13 cellular contexts compared by ENCODE assay signal in the genomic region with DNA sequence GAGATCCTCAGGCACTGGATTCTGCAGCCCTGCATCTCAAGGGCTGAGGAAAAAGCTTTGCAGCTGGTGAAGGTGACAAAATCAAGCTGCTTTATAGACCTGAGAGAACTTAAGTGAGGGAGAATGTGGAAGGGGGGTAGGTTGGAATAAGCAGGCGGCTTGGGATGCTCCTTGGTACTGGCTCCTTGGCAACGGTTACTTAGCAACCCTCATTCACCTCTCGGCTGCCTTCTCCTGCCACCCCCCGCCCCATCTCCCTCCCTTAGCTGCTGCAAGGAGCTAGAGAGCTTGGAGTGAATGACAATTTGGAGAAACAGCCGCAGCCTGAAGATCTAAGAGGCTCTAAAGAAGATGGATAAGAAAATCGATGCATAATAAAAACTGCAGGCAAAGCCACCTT. TPM values are rescaled to one million over a fixed set of nuclear protein-coding genes. Genes with fewer than 3 reads are reported as not detected.
DNase-seq lines count a peak whose midpoint lies in the region; ATAC-seq and TF ChIP-seq lines count a peak whose summit lies in the region.
"Had no signal": no experiment of that assay in that cellular context is flagged by ENCODE, and none has a peak within 500 bp of the region (broad histone marks: within the 10 kb centered on the region; RNA-seq: fewer than 3 reads in every experiment).

No MANE protein-coding gene starts in this region.

- no peaks in the 10 kb centered on the region for H3K27me3 Mint-ChIP-seq in glutamatergic neuron (ENCODE audit: unreplicated experiment)

- no peaks in the 10 kb centered on the region for H3K36me3 Mint-ChIP-seq in glutamatergic neuron (ENCODE audit: unreplicated experiment)

- ATAC-seq in GM21825 (IDR thresholded peaks at IDR 0.05; ENCODE audit: unreplicated experiment): no peak
- ATAC-seq: HCT116 had no signal

- H3K4me1 Mint-ChIP-seq in glutamatergic neuron (ENCODE audit: low read depth, unreplicated experiment): no peaks in the 10 kb centered on the region

- no peaks in the 10 kb centered on the region for H3K9me3 Mint-ChIP-seq in glutamatergic neuron (ENCODE audit: unreplicated experiment)

- no peak overlapping the region for H3K4me3 Mint-ChIP-seq in glutamatergic neuron (ENCODE audit: unreplicated experiment)

- DNase-seq in DMS 273 (lab: John Stamatoyannopoulos, UW; ENCODE audit: unreplicated experiment) (peak; percentile 25), DMS 273 treated with DMSO at 0.1 percent for 48 hours (lab: John Stamatoyannopoulos, UW) (no peak), SK-N-DZ (ENCODE audit: low spot score) (peak; percentile 19), glutamatergic neuron (peak; percentile 27), putamen (ENCODE audit: low spot score) (peak; percentile 83), germinal center (ENCODE audit: low spot score) (no peak)
- DNase-seq in activated effector memory CD4-positive, alpha-beta T cell treated with anti-CD3 and anti-CD28 coated beads, Interleukin-2, amount 50 U/mL, for 16 hours: no peak
- DNase-seq: GM23248, NCI-H1930, NCI-H69, PC-9 had no signal

- no peak for TF ChIP-seq CTCF in glutamatergic neuron (IDR thresholded peaks at IDR 0.05; ENCODE audit: partially characterized antibody, unreplicated experiment)

- no peak overlapping the region for H3K27ac Mint-ChIP-seq in glutamatergic neuron (ENCODE audit: unreplicated experiment)

RNA-seq across cellular contexts. Expression of gene CISTR, which starts 44.1 kb away (rescaled TPM):
- polyA plus RNA-seq in SK-N-DZ (2014; cell fraction: cytosol; rRNA removed): not detected in 2 replicates
- not detected in 2 replicates for polyA plus RNA-seq in SK-N-DZ (2014; cell fraction: nucleus; rRNA removed)
- total RNA-seq in glutamatergic neuron (ENCODE audit: unreplicated experiment): not detected
- total RNA-seq: GM23248, PC-9 had no signal
- polyA plus RNA-seq: GM23248 had no signal

Comparison
In these comparisons a context has a peak if more than half of its experiments do, and no peak if none do; other contexts are left out.
1. DNase-seq: peak in DMS 273 (single experiment), SK-N-DZ (single experiment), glutamatergic neuron (single experiment) and putamen (single experiment); none in DMS 273 treated with DMSO at 0.1 percent for 48 hours (single experiment), activated effector memory CD4-positive, alpha-beta T cell treated with anti-CD3 and anti-CD28 coated beads, Interleukin-2, amount 50 U/mL, for 16 hours (single experiment) and germinal center (single experiment).